Comparison of ENCODE assay signal across 1 cellular context in genomic region chr5:62376064-62376463, GRCh38.
TF ChIP-seq lines count a peak whose summit lies in the region.

No MANE protein-coding gene starts in this region.

TF ChIP-seq in HepG2, 621 proteins besides CTCF, POLR2A, EP300 and RAD21:
- TF ChIP-seq NFE2L2 (IDR thresholded peaks at IDR 0.05; ENCODE audit: low read length) = peak; percentile 76
- no peak for TF ChIP-seq ARHGAP35 (CRISPR knock-in tag; IDR thresholded peaks at IDR 0.05; ENCODE audit: borderline replicate concordance)
- no peak for TF ChIP-seq ATF3 (CRISPR knock-in tag; IDR thresholded peaks at IDR 0.05)
- TF ChIP-seq MAFK (conservative IDR thresholded peaks at IDR 0.05 in 1 of 2, IDR thresholded peaks at IDR 0.05 in 1 of 2; ENCODE audit: low read length in 2 of 2) = peak; percentile 29 to 47; a peak in 3 of 4 replicates
- TF ChIP-seq CREB1 (IDR thresholded peaks at IDR 0.05) = peak; percentile 41; the same call in 1 of the 2 replicates
- TF ChIP-seq CREB1 (CRISPR knock-in tag; IDR thresholded peaks at IDR 0.05) = no peak
- TF ChIP-seq ATF7 (IDR thresholded peaks at IDR 0.05) = peak; percentile 57; the same call in 1 of the 2 replicates
- TF ChIP-seq ATF7 (CRISPR knock-in tag; IDR thresholded peaks at IDR 0.05) = no peak
TF ChIP-seq in HepG2: peak in this region for 4.
